ENCODE assay signal across 16 cellular contexts in genomic region chr14:68876976-68877375, GRCh38.
DNase-seq lines count a peak whose midpoint lies in the region; ATAC-seq, FAIRE-seq and TF ChIP-seq lines count a peak whose summit lies in the region.
"Had no signal": no experiment of that assay in that cellular context is flagged by ENCODE, and none has a peak within 500 bp of the region (broad histone marks: within the 10 kb centered on the region; RNA-seq: fewer than 3 reads in every experiment).

No MANE protein-coding gene starts in this region.

- no peak for TF ChIP-seq CTCF in HFFc6 (IDR thresholded peaks at IDR 0.05)

- H3K9me3 Mint-ChIP-seq in HFFc6: peaks cover 6% of the 10 kb centered on the region; the same call in 1 of the 2 replicates
- no peaks in the 10 kb centered on the region for H3K9me3 Mint-ChIP-seq in stimulated activated effector memory CD8-positive, alpha-beta T cell treated with anti-CD3 and anti-CD28 coated beads, Interleukin-12 subunit alpha, Interleukin-12 subunit beta, amount 100 ng/mL, for 72 hours
- H3K9me3 Mint-ChIP-seq: CD8-positive, alpha-beta T cell; IgD-negative memory B cell had no signal

- H3K36me3 Mint-ChIP-seq in HFFc6 (ENCODE audit: low read depth): peaks cover 81% of the 10 kb centered on the region
- peaks cover 31% of the 10 kb centered on the region for H3K36me3 Mint-ChIP-seq in stimulated activated effector memory CD8-positive, alpha-beta T cell treated with anti-CD3 and anti-CD28 coated beads, Interleukin-12 subunit alpha, Interleukin-12 subunit beta, amount 100 ng/mL, for 72 hours

- peak overlapping the region; percentile 4; the same call in 1 of the 2 replicates for H3K27ac Mint-ChIP-seq in HFFc6
- peak overlapping the region; percentile 12 for H3K27ac Mint-ChIP-seq in stimulated activated effector memory CD8-positive, alpha-beta T cell treated with anti-CD3 and anti-CD28 coated beads, Interleukin-12 subunit alpha, Interleukin-12 subunit beta, amount 100 ng/mL, for 72 hours
- H3K27ac Mint-ChIP-seq: CD8-positive, alpha-beta T cell; IgD-negative memory B cell had no signal

- DNase-seq in HFFc6 (no peak), HTR-8/SVneo (ENCODE audit: insufficient read length, low spot score) (no peak), mesenteric fat pad (ENCODE audit: low spot score) (peak; percentile 80), HuH-7 (ENCODE audit: low spot score) (no peak), islet precursor cell (no peak)
- no peak for DNase-seq in stimulated activated effector memory CD8-positive, alpha-beta T cell treated with anti-CD3 and anti-CD28 coated beads, Interleukin-12 subunit alpha, Interleukin-12 subunit beta, amount 100 ng/mL, for 72 hours (ENCODE audit: low spot score in 2 of 2)
- DNase-seq in stimulated activated CD4-positive, alpha-beta T cell treated with anti-CD3 and anti-CD28 coated beads, Interleukin-4, amount 100 ng/mL, for 1 hour: no peak
- DNase-seq: CD8-positive, alpha-beta T cell; COR-L47; DND-41; GF-D8 had no signal

- H3K4me1 Mint-ChIP-seq in HFFc6 (ENCODE audit: low read depth): peaks cover 19% of the 10 kb centered on the region; the same call in 1 of the 2 replicates
- no peaks in the 10 kb centered on the region for H3K4me1 Mint-ChIP-seq in stimulated activated effector memory CD8-positive, alpha-beta T cell treated with anti-CD3 and anti-CD28 coated beads, Interleukin-12 subunit alpha, Interleukin-12 subunit beta, amount 100 ng/mL, for 72 hours
- H3K4me1 Mint-ChIP-seq: CD14-positive monocyte, IgD-negative memory B cell had no signal

- FAIRE-seq in HTR-8/SVneo (lab: Jason Lieb, UNC): peak; percentile 74
- FAIRE-seq: A549, GM19239, H1 had no signal

- no peak overlapping the region for H3K4me3 Mint-ChIP-seq in HFFc6
- H3K4me3 Mint-ChIP-seq in stimulated activated effector memory CD8-positive, alpha-beta T cell treated with anti-CD3 and anti-CD28 coated beads, Interleukin-12 subunit alpha, Interleukin-12 subunit beta, amount 100 ng/mL, for 72 hours: no peak overlapping the region
- H3K4me3 Mint-ChIP-seq: CD14-positive monocyte; CD8-positive, alpha-beta T cell had no signal

- H3K27me3 Mint-ChIP-seq in HFFc6 (ENCODE audit: insufficient read depth): peaks cover 44% of the 10 kb centered on the region

- ATAC-seq in stimulated activated effector memory CD8-positive, alpha-beta T cell treated with anti-CD3 and anti-CD28 coated beads, Interleukin-12 subunit alpha, Interleukin-12 subunit beta, amount 100 ng/mL, for 72 hours: no peak
- ATAC-seq: A549; CD8-positive, alpha-beta T cell had no signal
